In genomic region chr12:108530141-108530540, GRCh38 we compare ENCODE assay signal across 17 cellular contexts. TPM values are rescaled to one million over a fixed set of nuclear protein-coding genes. Genes with fewer than 3 reads are reported as not detected.
DNase-seq lines count a peak whose midpoint lies in the region; ATAC-seq and TF ChIP-seq lines count a peak whose summit lies in the region.
"Had no signal": no experiment of that assay in that cellular context is flagged by ENCODE, and none has a peak within 500 bp of the region (broad histone marks: within the 10 kb centered on the region; RNA-seq: fewer than 3 reads in every experiment).

No MANE protein-coding gene starts in this region.

- H3K27me3 Mint-ChIP-seq in activated CD4-positive, alpha-beta T cell treated with anti-CD3 and anti-CD28 coated beads for 36 hours, result no peaks in the 10 kb centered on the region
- no peaks in the 10 kb centered on the region for H3K27me3 Mint-ChIP-seq in CD4-positive, alpha-beta memory T cell
- no peaks in the 10 kb centered on the region for H3K27me3 Mint-ChIP-seq in endothelial cell (ENCODE audit: unreplicated experiment)
- no peaks in the 10 kb centered on the region for H3K27me3 Mint-ChIP-seq in progenitor cell of endocrine pancreas
- H3K27me3 Mint-ChIP-seq: CD4-positive, CD25-positive, alpha-beta regulatory T cell had no signal

- no peak for ATAC-seq in activated CD4-positive, alpha-beta T cell treated with anti-CD3 and anti-CD28 coated beads for 36 hours
- ATAC-seq: K562 had no signal

- CTCF ChIA-PET in activated CD4-positive, alpha-beta T cell treated with anti-CD3 and anti-CD28 coated beads for 36 hours (lab: Charles Lee), result interaction anchor here (0.6 kb wide), 2 partner anchors 27 to 354 kb away, joined by 3 to 5 read pairs; no protein-coding TSS in a partner anchor
- CTCF ChIA-PET in CD4-positive, alpha-beta memory T cell (lab: Charles Lee; ENCODE audit: partially characterized antibody), result interaction anchor here (0.9 to 1.0 kb wide), 2 partner anchors 18 to 26 kb away, joined by 3 read pairs; no protein-coding TSS in a partner anchor

- no peak overlapping the region for H3K4me3 Mint-ChIP-seq in activated CD4-positive, alpha-beta T cell treated with anti-CD3 and anti-CD28 coated beads for 36 hours
- no peak overlapping the region for H3K4me3 Mint-ChIP-seq in CD4-positive, alpha-beta memory T cell
- H3K4me3 Mint-ChIP-seq in endothelial cell (ENCODE audit: unreplicated experiment) (peak overlapping the region; percentile 17), progenitor cell of endocrine pancreas (ENCODE audit: low read depth) (no peak overlapping the region)
- H3K4me3 Mint-ChIP-seq: CD4-positive, CD25-positive, alpha-beta regulatory T cell had no signal

- no peaks in the 10 kb centered on the region for H3K9me3 Mint-ChIP-seq in activated CD4-positive, alpha-beta T cell treated with anti-CD3 and anti-CD28 coated beads for 36 hours (ENCODE audit: low read depth)
- H3K9me3 Mint-ChIP-seq in CD4-positive, alpha-beta memory T cell, result no peaks in the 10 kb centered on the region
- H3K9me3 Mint-ChIP-seq in endothelial cell (ENCODE audit: unreplicated experiment) (no peaks in the 10 kb centered on the region), progenitor cell of endocrine pancreas (ENCODE audit: low read depth) (no peaks in the 10 kb centered on the region)
- H3K9me3 Mint-ChIP-seq: CD4-positive, CD25-positive, alpha-beta regulatory T cell had no signal

- H3K27ac ChIP-seq in CD4-positive, alpha-beta memory T cell (ENCODE audit: low read depth, low read length), result no peak overlapping the region
- no peak overlapping the region for H3K27ac ChIP-seq in adrenal gland
- H3K27ac ChIP-seq: 22Rv1; BLaER1 treated with 17β-estradiol and CSF1 and Interleukin-3, amounts not matched to agents 10 nM and 100 nM; HL-60 had no signal

- 91 to 97% (median 94%) methylated on average over 10 of the region's 10 CpGs for WGBS in adrenal gland, 4 donors

- H3K36me3 Mint-ChIP-seq in activated CD4-positive, alpha-beta T cell treated with anti-CD3 and anti-CD28 coated beads for 36 hours (ENCODE audit: low read depth), result peaks cover 57% of the 10 kb centered on the region
- peaks cover 54 to 80% of the 10 kb centered on the region in 2 donors for H3K36me3 Mint-ChIP-seq in CD4-positive, alpha-beta memory T cell
- H3K36me3 Mint-ChIP-seq in endothelial cell (ENCODE audit: low read depth, unreplicated experiment) (peaks cover 42% of the 10 kb centered on the region), progenitor cell of endocrine pancreas (ENCODE audit: insufficient read depth) (peaks cover 25% of the 10 kb centered on the region)

- no peaks in the 10 kb centered on the region for H3K27me3 ChIP-seq in CD4-positive, alpha-beta memory T cell (ENCODE audit: insufficient read depth, low read length)
- no peaks in the 10 kb centered on the region for H3K27me3 ChIP-seq in adrenal gland
- H3K27me3 ChIP-seq: BLaER1 treated with 17β-estradiol and CSF1 and Interleukin-3, amounts not matched to agents 10 nM and 100 nM had no signal

- POLR2A ChIA-PET in activated CD4-positive, alpha-beta T cell treated with anti-CD3 and anti-CD28 coated beads for 36 hours (lab: Charles Lee), result no interaction called here
- POLR2A ChIA-PET in CD4-positive, alpha-beta memory T cell (lab: Charles Lee; ENCODE audit: partially characterized antibody), result no interaction called here

- intact Hi-C loops in activated CD4-positive, alpha-beta T cell treated with anti-CD3 and anti-CD28 coated beads for 36 hours (cut with DNase I, micrococcal nuclease), result no loop called here
- intact Hi-C loops in CD4-positive, alpha-beta memory T cell (cut with micrococcal nuclease), result no loop called here
- intact Hi-C loops in adrenal gland (cut with DNase I), result no loop called here

- no peaks in the 10 kb centered on the region for H3K9me3 ChIP-seq in CD4-positive, alpha-beta memory T cell (ENCODE audit: control insufficient read depth in 1 of 2, low read length in 2 of 2)
- no peaks in the 10 kb centered on the region for H3K9me3 ChIP-seq in adrenal gland (replicated peaks in 1 of 3)
- H3K9me3 ChIP-seq: BLaER1 treated with 17β-estradiol and CSF1 and Interleukin-3, amounts not matched to agents 10 nM and 100 nM; HAP-1 had no signal

- H3K36me3 ChIP-seq in CD4-positive, alpha-beta memory T cell (ENCODE audit: insufficient read depth, low read length), result peaks cover 76% of the 10 kb centered on the region
- peaks cover 0 to 76% of the 10 kb centered on the region in 2 donors for H3K36me3 ChIP-seq in adrenal gland (replicated peaks in 1 of 2)

- no peaks in the 10 kb centered on the region for H3K4me1 Mint-ChIP-seq in activated CD4-positive, alpha-beta T cell treated with anti-CD3 and anti-CD28 coated beads for 36 hours
- peaks cover 0 to 6% (median 0%) of the 10 kb centered on the region in 4 donors for H3K4me1 Mint-ChIP-seq in CD4-positive, alpha-beta memory T cell
- no peaks in the 10 kb centered on the region for H3K4me1 Mint-ChIP-seq in endothelial cell (ENCODE audit: unreplicated experiment)
- no peaks in the 10 kb centered on the region for H3K4me1 Mint-ChIP-seq in progenitor cell of endocrine pancreas (ENCODE audit: low read depth)

- TF ChIP-seq POLR2A in adrenal gland (IDR thresholded peaks at IDR 0.05), result no peak

- no peak overlapping the region for H3K4me3 ChIP-seq in CD4-positive, alpha-beta memory T cell (ENCODE audit: low read length in 2 of 2)
- H3K4me3 ChIP-seq in adrenal gland, result no peak overlapping the region
- H3K4me3 ChIP-seq: BLaER1 treated with 17β-estradiol and CSF1 and Interleukin-3, amounts not matched to agents 10 nM and 100 nM; HAP-1; K562 had no signal

- no peak for TF ChIP-seq CTCF in endothelial cell (IDR thresholded peaks at IDR 0.05; ENCODE audit: unreplicated experiment)
- TF ChIP-seq CTCF in progenitor cell of endocrine pancreas (IDR thresholded peaks at IDR 0.05; ENCODE audit: unreplicated experiment), result no peak
- no peak for TF ChIP-seq CTCF in adrenal gland (IDR thresholded peaks at IDR 0.05)

- no peaks in the 10 kb centered on the region for H3K4me1 ChIP-seq in CD4-positive, alpha-beta memory T cell (ENCODE audit: insufficient read depth, low read length)
- H3K4me1 ChIP-seq in adrenal gland (replicated peaks in 1 of 2), result peaks cover 0 to 8% of the 10 kb centered on the region in 2 donors
- H3K4me1 ChIP-seq: HAP-1 had no signal

- peak overlapping the region; percentile 10 for H3K27ac Mint-ChIP-seq in activated CD4-positive, alpha-beta T cell treated with anti-CD3 and anti-CD28 coated beads for 36 hours
- peak overlapping the region in 4 of 7 donors; percentile 2 to 72 (median 50) for H3K27ac Mint-ChIP-seq in CD4-positive, alpha-beta memory T cell
- H3K27ac Mint-ChIP-seq in endothelial cell (ENCODE audit: unreplicated experiment), result no peak overlapping the region
- H3K27ac Mint-ChIP-seq in progenitor cell of endocrine pancreas, result peak overlapping the region; percentile 72

- DNase-seq in activated CD4-positive, alpha-beta T cell treated with anti-CD3 and anti-CD28 coated beads for 36 hours, result no peak
- no peak for DNase-seq in activated CD4-positive, alpha-beta T cell treated with anti-CD3 and anti-CD28 coated beads for 1 hour
- DNase-seq in CD4-positive, alpha-beta memory T cell, result no peak
- no peak for DNase-seq in endothelial cell (ENCODE audit: low spot score)
- DNase-seq in progenitor cell of endocrine pancreas (ENCODE audit: low spot score, unreplicated experiment), result no peak
- DNase-seq in AG08396 (ENCODE audit: low spot score), result no peak
- DNase-seq in activated naive CD4-positive, alpha-beta T cell treated with anti-CD3 and anti-CD28 coated beads, Interleukin-2, amount 50 U/mL, for 16 hours, result no peak
- no peak for DNase-seq in adrenal gland
- DNase-seq: CD4-positive, CD25-positive, alpha-beta regulatory T cell; DMS153; DMS79 treated with DMSO at 0.1 percent for 48 hours; GF-D8 had no signal

RNA-seq across cellular contexts. Expression of gene FICD, which starts 15.1 kb away (rescaled TPM):
- 1 to 10 TPM; 3.5 to 4.5 TPM for total RNA-seq in activated CD4-positive, alpha-beta T cell treated with anti-CD3 and anti-CD28 coated beads for 36 hours
- total RNA-seq in CD4-positive, alpha-beta memory T cell, result 10 to 100 TPM; 10.6 to 12.3 TPM
- polyA plus RNA-seq in CD4-positive, alpha-beta memory T cell, result 1 to 10 TPM; 2.3 to 3.9 TPM
- total RNA-seq in endothelial cell (ENCODE audit: unreplicated experiment) (5.5 TPM), progenitor cell of endocrine pancreas (3.6 and 3.7 TPM in 2 replicates), adrenal gland (10 to 100 TPM in 7 of 8 donors, 1 to 10 TPM in 1; 6.2 to 77.5 (median 13.0) TPM)
- polyA plus RNA-seq in adrenal gland, result 10 to 100 TPM in 1 of 3 donors, 1 to 10 TPM in 2; 2.7 to 71.6 (median 2.8) TPM

RNA-seq across cellular contexts. Expression of gene SART3, which starts 30.8 kb away (rescaled TPM):
- total RNA-seq in activated CD4-positive, alpha-beta T cell treated with anti-CD3 and anti-CD28 coated beads for 36 hours, result 10 to 100 TPM; 69.3 to 87.1 TPM
- total RNA-seq in CD4-positive, alpha-beta memory T cell, result 100 to 1,000 TPM; 101 to 112 TPM
- 10 to 100 TPM; 25.9 to 52.5 TPM for polyA plus RNA-seq in CD4-positive, alpha-beta memory T cell
- total RNA-seq in endothelial cell (ENCODE audit: unreplicated experiment) (67.8 TPM), progenitor cell of endocrine pancreas (74.5 and 87.6 TPM in 2 replicates), adrenal gland (10 to 100 TPM; 34.2 to 79.3 (median 46.8) TPM)
- 10 to 100 TPM; 27.5 to 30.8 (median 30.1) TPM for polyA plus RNA-seq in adrenal gland

RNA-seq across cellular contexts. Expression of gene ISCU, which starts 32.3 kb away (rescaled TPM):
- 10 to 100 TPM; 67.3 to 83.8 TPM for total RNA-seq in activated CD4-positive, alpha-beta T cell treated with anti-CD3 and anti-CD28 coated beads for 36 hours
- 100 to 1,000 TPM; 182 to 195 TPM for total RNA-seq in CD4-positive, alpha-beta memory T cell
- 100 to 1,000 TPM; 267 to 316 TPM for polyA plus RNA-seq in CD4-positive, alpha-beta memory T cell
- total RNA-seq in endothelial cell (ENCODE audit: unreplicated experiment) (67.8 TPM), progenitor cell of endocrine pancreas (57.4 and 69.7 TPM in 2 replicates), adrenal gland (1,000 to 10,000 TPM in 1 of 8 donors, 100 to 1,000 TPM in 7; 312 to 1,219 (median 431) TPM)
- polyA plus RNA-seq in adrenal gland, result 100 to 1,000 TPM; 209 to 431 (median 272) TPM
